In genomic region chr3:31503456-31503855, GRCh38 we compare ENCODE assay signal across 15 cellular contexts. TPM values are rescaled to one million over a fixed set of nuclear protein-coding genes. Genes with fewer than 3 reads are reported as not detected.
A peak's percentile ranks its signal among the peaks of the same experiment; 100 is the strongest.
DNase-seq lines count a peak whose midpoint lies in the region; ATAC-seq and TF ChIP-seq lines count a peak whose summit lies in the region.
"Had no signal": no experiment of that assay in that cellular context is flagged by ENCODE, and none has a peak within 500 bp of the region (broad histone marks: within the 10 kb centered on the region; RNA-seq: fewer than 3 reads in every experiment).

No MANE protein-coding gene starts in this region.

- H3K9me3 Mint-ChIP-seq in natural killer cell (no peaks in the 10 kb centered on the region), endodermal cell (no peaks in the 10 kb centered on the region), type B pancreatic cell (peaks cover 7% of the 10 kb centered on the region), mesothelial cell of epicardium (no peaks in the 10 kb centered on the region)
- no peaks in the 10 kb centered on the region for H3K9me3 Mint-ChIP-seq in natural killer cell treated with Interleukin-12 subunit alpha and Interleukin-12 subunit beta and Interleukin-15 and Interleukin-18, amount 100 ng/mL, for 72 hours
- H3K9me3 Mint-ChIP-seq: CD14-positive monocyte had no signal

- H3K36me3 Mint-ChIP-seq in natural killer cell (no peaks in the 10 kb centered on the region), endodermal cell (ENCODE audit: low read depth) (no peaks in the 10 kb centered on the region), type B pancreatic cell (no peaks in the 10 kb centered on the region), mesothelial cell of epicardium (no peaks in the 10 kb centered on the region)
- no peaks in the 10 kb centered on the region for H3K36me3 Mint-ChIP-seq in natural killer cell treated with Interleukin-12 subunit alpha and Interleukin-12 subunit beta and Interleukin-15 and Interleukin-18, amount 100 ng/mL, for 72 hours
- H3K36me3 Mint-ChIP-seq: CD14-positive monocyte had no signal

- ATAC-seq in natural killer cell = no peak
- ATAC-seq in natural killer cell treated with Interleukin-12 subunit alpha and Interleukin-12 subunit beta and Interleukin-15 and Interleukin-18, amount 100 ng/mL, for 72 hours = no peak
- ATAC-seq: Right ventricle myocardium inferior, SK-N-SH treated with all-trans-retinoic acid at 6 μM for 48 hours had no signal

- peaks cover 18 to 19% of the 10 kb centered on the region in 2 donors for H3K27me3 Mint-ChIP-seq in natural killer cell (ENCODE audit: low read depth in 2 of 2)
- peaks cover 12 to 20% of the 10 kb centered on the region in 2 donors for H3K27me3 Mint-ChIP-seq in natural killer cell treated with Interleukin-12 subunit alpha and Interleukin-12 subunit beta and Interleukin-15 and Interleukin-18, amount 100 ng/mL, for 72 hours
- H3K27me3 Mint-ChIP-seq in endodermal cell (ENCODE audit: insufficient read depth) = no peaks in the 10 kb centered on the region
- H3K27me3 Mint-ChIP-seq in type B pancreatic cell = no peaks in the 10 kb centered on the region
- no peaks in the 10 kb centered on the region for H3K27me3 Mint-ChIP-seq in mesothelial cell of epicardium (ENCODE audit: low read depth)

- no peaks in the 10 kb centered on the region for H3K36me3 ChIP-seq in endodermal cell (ENCODE audit: control insufficient read depth, insufficient read depth, low read length)

- H3K4me3 ChIP-seq in endodermal cell (ENCODE audit: low read length) = no peak overlapping the region

- intact Hi-C loops in natural killer cell (cut with micrococcal nuclease) = loop anchor here (5.0 kb wide), 1 partner anchor 41 kb away; no protein-coding TSS in a partner anchor

- H3K9ac ChIP-seq in endodermal cell (ENCODE audit: extremely low read depth, low read length, poor library complexity, severe bottlenecking) = no peak overlapping the region

- peak overlapping the region in 1 of 2 donors; percentile 58 for H3K27ac Mint-ChIP-seq in natural killer cell
- H3K27ac Mint-ChIP-seq in natural killer cell treated with Interleukin-12 subunit alpha and Interleukin-12 subunit beta and Interleukin-15 and Interleukin-18, amount 100 ng/mL, for 72 hours = peak overlapping the region in 1 of 2 donors; percentile 29
- H3K27ac Mint-ChIP-seq in endodermal cell = no peak overlapping the region
- peak overlapping the region; percentile 28 for H3K27ac Mint-ChIP-seq in type B pancreatic cell
- H3K27ac Mint-ChIP-seq in mesothelial cell of epicardium = no peak overlapping the region
- H3K27ac Mint-ChIP-seq: CD14-positive monocyte had no signal

- TF ChIP-seq CTCF in natural killer cell (IDR thresholded peaks at IDR 0.05) = no peak
- no peak for TF ChIP-seq CTCF in endodermal cell (conservative IDR thresholded peaks at IDR 0.05)
- TF ChIP-seq CTCF in type B pancreatic cell (conservative IDR thresholded peaks at IDR 0.05) = no peak
- TF ChIP-seq CTCF in mesothelial cell of epicardium (IDR thresholded peaks at IDR 0.05; ENCODE audit: unreplicated experiment) = no peak

- peaks cover 10% of the 10 kb centered on the region for H3K4me1 ChIP-seq in endodermal cell (ENCODE audit: control insufficient read depth, insufficient read depth, low read length)

- H3K27me3 ChIP-seq in endodermal cell (ENCODE audit: control insufficient read depth, insufficient read depth, low read length, poor library complexity, severe bottlenecking) = no peaks in the 10 kb centered on the region

- WGBS in endodermal cell (ENCODE audit: insufficient coverage in 1 of 2, insufficient read length in 1 of 2), 2 experiments = 74 to 78% methylated on average over 3 to 4 of the region's 4 CpGs

- DNase-seq in natural killer cell (no peak), NCI-H2227 treated with DMSO at 0.1 percent for 48 hours (lab: John Stamatoyannopoulos, UW) (peak; percentile 13), endodermal cell (peak; percentile 55), type B pancreatic cell (ENCODE audit: extremely low spot score, unreplicated experiment) (no peak), activated gamma-delta T cell treated with Interleukin-2 at 50 U/mL for 16 hours (no peak), mesothelial cell of epicardium (ENCODE audit: low spot score in 2 of 2, unreplicated experiment in 2 of 2) (no peak), retina (no peak)
- no peak for DNase-seq in natural killer cell treated with Interleukin-12 subunit alpha and Interleukin-12 subunit beta and Interleukin-15 and Interleukin-18, amount 100 ng/mL, for 72 hours (ENCODE audit: low spot score)
- DNase-seq: DMS79, NCI-H1694, NCI-H2171, NCI-H510A treated with DMSO at 0.1 percent for 48 hours had no signal

- no peaks in the 10 kb centered on the region for H3K9me3 ChIP-seq in endodermal cell (ENCODE audit: control insufficient read depth, low read length)

- no peak overlapping the region for H3K27ac ChIP-seq in endodermal cell (ENCODE audit: low read depth, low read length)

- H3K4me1 Mint-ChIP-seq in natural killer cell = peaks cover 28 to 45% of the 10 kb centered on the region in 2 donors
- peaks cover 35 to 38% of the 10 kb centered on the region in 2 donors for H3K4me1 Mint-ChIP-seq in natural killer cell treated with Interleukin-12 subunit alpha and Interleukin-12 subunit beta and Interleukin-15 and Interleukin-18, amount 100 ng/mL, for 72 hours (ENCODE audit: low read depth in 2 of 2)
- H3K4me1 Mint-ChIP-seq in endodermal cell = peaks cover 23% of the 10 kb centered on the region
- no peaks in the 10 kb centered on the region for H3K4me1 Mint-ChIP-seq in type B pancreatic cell (ENCODE audit: unreplicated experiment)
- H3K4me1 Mint-ChIP-seq in mesothelial cell of epicardium = peaks cover 25% of the 10 kb centered on the region

- H3K4me3 Mint-ChIP-seq in natural killer cell (peak overlapping the region; percentile 69), endodermal cell (no peak overlapping the region), type B pancreatic cell (no peak overlapping the region), mesothelial cell of epicardium (no peak overlapping the region)
- H3K4me3 Mint-ChIP-seq in natural killer cell treated with Interleukin-12 subunit alpha and Interleukin-12 subunit beta and Interleukin-15 and Interleukin-18, amount 100 ng/mL, for 72 hours = no peak overlapping the region
- H3K4me3 Mint-ChIP-seq: CD14-positive monocyte had no signal

RNA-seq across cellular contexts. Expression of gene STT3B, which starts 29.3 kb away (rescaled TPM):
- total RNA-seq in natural killer cell (100 to 1,000 TPM in 1 of 3 donors, 10 to 100 TPM in 2; 83.4 to 132 (median 99.0) TPM), endodermal cell (100 to 1,000 TPM; 126 to 199 TPM), type B pancreatic cell (ENCODE audit: low replicate concordance) (180 and 235 TPM in 2 replicates), mesothelial cell of epicardium (206 to 214 TPM (median 210 TPM) in 3 replicates)
- total RNA-seq in natural killer cell treated with Interleukin-12 subunit alpha and Interleukin-12 subunit beta and Interleukin-15 and Interleukin-18, amount 100 ng/mL, for 72 hours = 100 to 1,000 TPM; 131 to 160 TPM
- polyA plus RNA-seq in endodermal cell (2013, experiment 1 of 2) = 150 TPM
- polyA plus RNA-seq in endodermal cell (2013, experiment 2 of 2) = 160 TPM

Comparison
In these comparisons a context has a peak if more than half of its experiments do, and no peak if none do; other contexts are left out.
1. DNase-seq: peak in NCI-H2227 treated with DMSO at 0.1 percent for 48 hours (single experiment) and endodermal cell (single experiment); none in natural killer cell (single experiment), natural killer cell treated with Interleukin-12 subunit alpha and Interleukin-12 subunit beta and Interleukin-15 and Interleukin-18, amount 100 ng/mL, for 72 hours (single experiment), type B pancreatic cell (single experiment), activated gamma-delta T cell treated with Interleukin-2 at 50 U/mL for 16 hours (single experiment), mesothelial cell of epicardium (0 of 2) and retina (single experiment).